In genomic region chr14:105155071-105155651, GRCh38 we compare ENCODE assay signal across 16 cellular contexts.
"Had no signal": no experiment of that assay in that cellular context is flagged by ENCODE, and none has a peak within 500 bp of the region (broad histone marks: within the 10 kb centered on the region; RNA-seq: fewer than 3 reads in every experiment).

No MANE protein-coding gene starts in this region.

- H3K9me3 ChIP-seq: transverse colon had no signal

- H3K36me3 ChIP-seq: transverse colon had no signal

- H3K27ac ChIP-seq: foreskin keratinocyte, transverse colon had no signal

- FAIRE-seq: colon, endothelial cell of umbilical vein, keratinocyte had no signal

- H3K4me3 ChIP-seq: transverse colon had no signal

- DNase-seq: activated CD4-positive, alpha-beta T cell treated with anti-CD3 and anti-CD28 coated beads, Interleukin-2, amount 50 U/mL, for 4 hours; activated CD4-positive, CD25-positive, alpha-beta regulatory T cell treated with anti-CD3 and anti-CD28 coated beads, Interleukin-2, amount 50 U/mL, for 72 hours; activated gamma-delta T cell treated with Interleukin-2 at 50 U/mL for 16 hours; activated T-cell treated with anti-CD3 and anti-CD28 coated beads, Interleukin-2, amount 50 U/mL, for 4 hours; anterior cingulate cortex; foreskin keratinocyte; mammary epithelial cell; naive thymus-derived CD8-positive, alpha-beta T cell; stimulated activated naive CD4-positive, alpha-beta T cell; substantia nigra; T-helper 17 cell; transverse colon had no signal

- H3K27me3 ChIP-seq: foreskin keratinocyte, transverse colon had no signal

- H3K4me1 ChIP-seq: foreskin keratinocyte, transverse colon had no signal

- ATAC-seq: activated T-cell treated with anti-CD3 and anti-CD28 coated beads, Interleukin-2, amount 50 U/mL, for 4 hours; foreskin keratinocyte; naive thymus-derived CD8-positive, alpha-beta T cell; sciatic nerve; T-helper 17 cell had no signal
